In genomic region chr2:134917219-134917957, GRCh38 we compare ENCODE assay signal across 1 cellular context.
TF ChIP-seq lines count a peak whose summit lies in the region.

No MANE protein-coding gene starts in this region.

TF ChIP-seq in HCT116, 20 proteins besides CTCF, POLR2A, EP300 and RAD21 (continued from another document):
- no peak for TF ChIP-seq ZBTB33 (IDR thresholded peaks at IDR 0.05; ENCODE audit: extremely low read depth, insufficient replicate concordance, low read length)
TF ChIP-seq in HCT116: peak in this region for 0.
